In genomic region chr6:24855389-24856245, GRCh38 we compare ENCODE assay signal across 8 cellular contexts. TPM values are rescaled to one million over a fixed set of nuclear protein-coding genes. Genes with fewer than 3 reads are reported as not detected.
DNase-seq lines count a peak whose midpoint lies in the region; ATAC-seq and TF ChIP-seq lines count a peak whose summit lies in the region.

No MANE protein-coding gene starts in this region.

- POLR2A ChIA-PET in activated CD4-positive, alpha-beta T cell treated with anti-CD3 and anti-CD28 coated beads, Interleukin-2, amount 10 ng/mL, durations not matched to agents 7 days and 5 days (lab: Charles Lee), result interaction anchor here (1.4 kb wide), 1 partner anchor 162 kb away, joined by 3 read pairs; no protein-coding TSS in a partner anchor

- no peaks in the 10 kb centered on the region for H3K27me3 Mint-ChIP-seq in activated CD4-positive, alpha-beta T cell treated with anti-CD3 and anti-CD28 coated beads, Interleukin-2, amount 10 ng/mL, durations not matched to agents 7 days and 5 days

- no peaks in the 10 kb centered on the region for H3K9me3 ChIP-seq in lower lobe of right lung

- H3K4me3 ChIP-seq in dorsolateral prefrontal cortex, result peak overlapping the region in 10 of 59 donors; percentile 2 to 24 (median 18)
- no peak overlapping the region for H3K4me3 ChIP-seq in lower lobe of right lung

- CTCF ChIA-PET in activated CD4-positive, alpha-beta T cell treated with anti-CD3 and anti-CD28 coated beads, Interleukin-2, amount 10 ng/mL, durations not matched to agents 7 days and 5 days (lab: Charles Lee), result interaction anchor here (0.5 to 4.2 kb wide), 27 partner anchors 10 to 343 kb away, joined by 3 to 48 read pairs (median 5); no protein-coding TSS in a partner anchor

- peaks cover 0 to 14% (median 0%) of the 10 kb centered on the region in 45 donors for H3K27me3 ChIP-seq in dorsolateral prefrontal cortex
- H3K27me3 ChIP-seq in lower lobe of right lung (ENCODE audit: low read depth), result no peaks in the 10 kb centered on the region

- H3K4me3 Mint-ChIP-seq in activated CD4-positive, alpha-beta T cell treated with anti-CD3 and anti-CD28 coated beads, Interleukin-2, amount 10 ng/mL, durations not matched to agents 7 days and 5 days, result no peak overlapping the region

- intact Hi-C loops in dorsolateral prefrontal cortex (cut with DNase I), result loop anchor here (2.0 to 10.0 kb wide), 4 partner anchors 139 to 217 kb away; no protein-coding TSS in a partner anchor
- intact Hi-C loops in lower lobe of right lung (cut with DNase I), result loop anchor here (5.0 to 10.0 kb wide), 2 partner anchors 159 to 212 kb away; no protein-coding TSS in a partner anchor
- intact Hi-C loops in posterior vena cava (cut with DNase I), result loop anchor here (5.0 kb wide), 2 partner anchors 137 to 217 kb away; no protein-coding TSS in a partner anchor

- H3K9me3 Mint-ChIP-seq in activated CD4-positive, alpha-beta T cell treated with anti-CD3 and anti-CD28 coated beads, Interleukin-2, amount 10 ng/mL, durations not matched to agents 7 days and 5 days, result no peaks in the 10 kb centered on the region

- peaks cover 36% of the 10 kb centered on the region for H3K4me1 ChIP-seq in lower lobe of right lung

- peaks cover 16% of the 10 kb centered on the region for H3K36me3 ChIP-seq in lower lobe of right lung

- TF ChIP-seq CTCF in dorsolateral prefrontal cortex (IDR thresholded peaks at IDR 0.05 in 54 of 56, conservative IDR thresholded peaks at IDR 0.05 in 2 of 56; ENCODE audit: low read depth in 1 of 56, partially characterized antibody in 56 of 56) (peak; percentile 69 to 95 (median 90)), lower lobe of right lung (IDR thresholded peaks at IDR 0.05) (peak; percentile 88)

- H3K27ac Mint-ChIP-seq in activated CD4-positive, alpha-beta T cell treated with anti-CD3 and anti-CD28 coated beads, Interleukin-2, amount 10 ng/mL, durations not matched to agents 7 days and 5 days, result peak overlapping the region; percentile 88

- H3K27ac ChIP-seq in dorsolateral prefrontal cortex (peak overlapping the region in 7 of 59 donors; percentile 17 to 72 (median 47)), lower lobe of right lung (peak overlapping the region; percentile 44)

- peaks cover 59% of the 10 kb centered on the region for H3K4me1 Mint-ChIP-seq in activated CD4-positive, alpha-beta T cell treated with anti-CD3 and anti-CD28 coated beads, Interleukin-2, amount 10 ng/mL, durations not matched to agents 7 days and 5 days

- peaks cover 87% of the 10 kb centered on the region for H3K36me3 Mint-ChIP-seq in activated CD4-positive, alpha-beta T cell treated with anti-CD3 and anti-CD28 coated beads, Interleukin-2, amount 10 ng/mL, durations not matched to agents 7 days and 5 days (ENCODE audit: low read depth)

- ATAC-seq in HG03432 (IDR thresholded peaks at IDR 0.05; ENCODE audit: unreplicated experiment), result peak; percentile 58
- peak; percentile 78 to 84 for ATAC-seq in lower lobe of right lung

- DNase-seq in DMS53 (lab: John Stamatoyannopoulos, UW) (peak; percentile 87), NCI-H69 (lab: John Stamatoyannopoulos, UW) (peak; percentile 86), dorsolateral prefrontal cortex (peak in 6 of 10 donors; percentile 30 to 65 (median 54)), lower lobe of right lung (peak; percentile 68), posterior vena cava (ENCODE audit: low spot score) (no peak)
- DNase-seq in activated CD4-positive, alpha-beta T cell treated with anti-CD3 and anti-CD28 coated beads, Interleukin-2, amount 10 ng/mL, durations not matched to agents 7 days and 5 days, result peak; percentile 81
- DNase-seq in stimulated activated CD8-positive, alpha-beta memory T cell treated with anti-CD3 and anti-CD28 coated beads, Interleukin-12 subunit alpha, Interleukin-12 subunit beta, amount 100 ng/mL, for 24 hours (ENCODE audit: extremely low read depth), result peak; percentile 25

RNA-seq across cellular contexts. Expression of gene ARMH2, which starts 56.9 kb away (rescaled TPM):
- 1 to 10 TPM; 1.8 to 2.3 TPM for total RNA-seq in activated CD4-positive, alpha-beta T cell treated with anti-CD3 and anti-CD28 coated beads, Interleukin-2, amount 10 ng/mL, durations not matched to agents 7 days and 5 days
- total RNA-seq in dorsolateral prefrontal cortex, result 1 to 10 TPM in 2 of 120 experiments, under 1 TPM in 6, not detected in 112; 0.60 to 1.8 (median 0.81) TPM
- total RNA-seq in lower lobe of right lung, result 0.68 TPM
- total RNA-seq in posterior vena cava, result not detected
